10 cellular contexts compared by ENCODE assay signal in the genomic region with DNA sequence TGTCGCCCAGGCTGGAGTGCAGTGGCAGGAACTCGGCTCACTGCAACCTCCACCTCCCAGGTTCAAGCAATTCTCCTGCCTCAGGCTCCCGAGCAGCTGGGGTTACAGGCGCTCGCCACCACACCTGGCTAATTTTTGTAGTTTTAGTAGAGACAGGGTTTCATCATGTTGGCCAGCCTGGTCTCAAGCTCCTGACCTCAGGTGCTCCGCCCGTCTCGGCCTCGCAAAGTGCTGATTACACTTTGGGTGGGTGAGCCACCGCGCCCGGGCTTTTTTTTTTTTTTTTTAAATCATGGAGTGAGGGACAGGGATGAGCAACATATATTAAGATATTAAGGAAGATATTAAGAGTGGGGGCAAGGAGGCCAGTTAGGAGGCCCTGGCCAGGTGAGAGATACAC. TPM values are rescaled to one million over a fixed set of nuclear protein-coding genes. Genes with fewer than 3 reads are reported as not detected.
DNase-seq lines count a peak whose midpoint lies in the region; ATAC-seq, FAIRE-seq and TF ChIP-seq lines count a peak whose summit lies in the region.
"Not testable (repeated sequence)": the region's sequence is repeated elsewhere in the genome, so short reads cannot be mapped to it uniquely, and the experiment has no call there.
"Had no signal": no experiment of that assay in that cellular context is flagged by ENCODE, and none has a peak within 500 bp of the region (broad histone marks: within the 10 kb centered on the region; RNA-seq: fewer than 3 reads in every experiment).

No MANE protein-coding gene starts in this region.

- H3K9me3 ChIP-seq in KOPT-K1 (ENCODE audit: insufficient read depth, low read length, poor library complexity, severe bottlenecking); H1 (ENCODE audit: insufficient read depth in 2 of 2, low read depth in 1 of 2, low read length in 1 of 2); keratinocyte (ENCODE audit: control insufficient read depth, low read depth, low read length); neuron (ENCODE audit: low read length); testis: not testable (repeated sequence)

- H4K91ac ChIP-seq in H1 (replicated peaks; ENCODE audit: insufficient read length, low read length), result not testable (repeated sequence)

- H3K79me2 ChIP-seq in H1 (ENCODE audit: control insufficient read depth in 1 of 2, insufficient read depth in 2 of 2, low read length in 2 of 2) (peaks cover 0 to 21% of the 10 kb centered on the region in 2 experiments; a peak in 3 of 4 replicates), keratinocyte (ENCODE audit: control insufficient read depth, insufficient read depth, low read length) (peaks cover 39% of the 10 kb centered on the region)

- H4K5ac ChIP-seq in H1 (ENCODE audit: insufficient read length, low read depth, low read length), result not testable (repeated sequence)

- DNase-seq in DMS53 (lab: John Stamatoyannopoulos, UW), result peak; percentile 39
- DNase-seq in activated naive CD4-positive, alpha-beta T cell treated with anti-CD3 and anti-CD28 coated beads, Interleukin-2, amount 50 U/mL, for 72 hours (ENCODE audit: low spot score in 2 of 2); H1 (ENCODE audit: low read depth in 1 of 2, low spot score in 2 of 2); keratinocyte (ENCODE audit: low read depth, low spot score); testis: not testable (repeated sequence)

- not testable (repeated sequence) for H2AK5ac ChIP-seq in H1 (ENCODE audit: low read depth, low read length)

- H3K4ac ChIP-seq in H1 (replicated peaks; ENCODE audit: insufficient read length, low read depth, low read length), result not testable (repeated sequence)

- peak overlapping the region; percentile 96 for H3K4me3 Mint-ChIP-seq in T-helper 1 cell treated with Interleukin-12 subunit alpha and Interleukin-12 subunit beta and Interleukin-4 antibody, amounts not matched to agents 30 μg/mL and 1 μg/mL, for 36 hours

- not testable (repeated sequence) for TF ChIP-seq POLR2A in H1 (IDR thresholded peaks at IDR 0.05; ENCODE audit: control extremely low read depth in 1 of 2, low read depth in 2 of 2, low read length in 2 of 2); testis (IDR thresholded peaks at IDR 0.05)

- H3K4me3 ChIP-seq in H1 (ENCODE audit: extremely low read depth in 1 of 4, insufficient read depth in 2 of 4, low read depth in 3 of 4, low read length in 4 of 4) (peak overlapping the region; percentile 82 to 87 (median 84); a peak in 7 of 8 replicates), keratinocyte (ENCODE audit: control insufficient read depth in 2 of 3, extremely low read depth in 1 of 3, insufficient read depth in 2 of 3, low read depth in 1 of 3, low read length in 3 of 3) (peak overlapping the region; percentile 46 to 87 (median 78)), neuron (ENCODE audit: low read length) (peak overlapping the region; percentile 75), testis (peak overlapping the region; percentile 61 to 89)

- H2BK120ac ChIP-seq in H1 (replicated peaks; ENCODE audit: low read depth, low read length), result not testable (repeated sequence)

- intact Hi-C loops in testis (cut with DNase I; ENCODE audit: low total_unique reads), result not testable (repeated sequence)

- not testable (repeated sequence) for H3K9me3 Mint-ChIP-seq in T-helper 1 cell treated with Interleukin-12 subunit alpha and Interleukin-12 subunit beta and Interleukin-4 antibody, amounts not matched to agents 30 μg/mL and 1 μg/mL, for 36 hours; activated naive CD4-positive, alpha-beta T cell treated with anti-CD3 and anti-CD28 coated beads, Interleukin-2, amount 50 U/mL, for 72 hours

- H3K36me3 ChIP-seq in KOPT-K1 (ENCODE audit: insufficient read depth, low read length) (peaks cover 25% of the 10 kb centered on the region), H1 (ENCODE audit: control insufficient read depth in 2 of 4, insufficient read depth in 4 of 4, low read length in 3 of 4) (peaks cover 5 to 17% (median 12%) of the 10 kb centered on the region in 4 experiments; a peak in 7 of 8 replicates), keratinocyte (ENCODE audit: control insufficient read depth in 2 of 2, extremely low read depth in 1 of 2, insufficient read depth in 2 of 2, low read length in 2 of 2) (peaks cover 2 to 11% of the 10 kb centered on the region in 2 experiments), neuron (ENCODE audit: insufficient read depth, low read length) (peaks cover 13% of the 10 kb centered on the region)
- H3K36me3 ChIP-seq in testis (ENCODE audit: low read depth, missing control alignments), result not testable (repeated sequence)

- dilution Hi-C loops in keratinocyte (cut with MboI; ENCODE audit: extremely low pct_ligation_motif_present, low sequenced_read_pairs), result not testable (repeated sequence)

- H3K14ac ChIP-seq in H1 (ENCODE audit: insufficient read length), result not testable (repeated sequence)

- POLR2A ChIA-PET in H1 (lab: Charles Lee; ENCODE audit: partially characterized antibody), result interaction anchor here (0.6 to 9.0 kb wide), 10 partner anchors 18 to 696 kb away, joined by 3 to 96 read pairs (median 4); a partner anchor contains a TSS

- FAIRE-seq in H1 (lab: Jason Lieb, UNC); keratinocyte (lab: Jason Lieb, UNC): not testable (repeated sequence)

- H3K23ac ChIP-seq in H1 (ENCODE audit: insufficient read length), result not testable (repeated sequence)

- not testable (repeated sequence) for H2AFZ ChIP-seq in H1 (ENCODE audit: low read length); keratinocyte (ENCODE audit: control insufficient read depth, low read length); neuron (ENCODE audit: low read depth, low read length)

- H3K36me3 Mint-ChIP-seq in T-helper 1 cell treated with Interleukin-12 subunit alpha and Interleukin-12 subunit beta and Interleukin-4 antibody, amounts not matched to agents 30 μg/mL and 1 μg/mL, for 36 hours (ENCODE audit: low read depth), result peaks cover 16% of the 10 kb centered on the region
- H3K36me3 Mint-ChIP-seq in activated naive CD4-positive, alpha-beta T cell treated with anti-CD3 and anti-CD28 coated beads, Interleukin-2, amount 50 U/mL, for 72 hours, result peaks cover 11 to 24% of the 10 kb centered on the region in 2 donors

- not testable (repeated sequence) for TF ChIP-seq RAD21 in H1 (IDR thresholded peaks at IDR 0.05 in 1 of 2, conservative IDR thresholded peaks at IDR 0.05 in 1 of 2; ENCODE audit: low read depth in 2 of 2, low read length in 2 of 2)

- not testable (repeated sequence) for H3K56ac ChIP-seq in H1 (replicated peaks; ENCODE audit: insufficient read length, low read depth, low read length)

- not testable (repeated sequence) for H2BK15ac ChIP-seq in H1 (ENCODE audit: low read length)

- H3K4me1 Mint-ChIP-seq in T-helper 1 cell treated with Interleukin-12 subunit alpha and Interleukin-12 subunit beta and Interleukin-4 antibody, amounts not matched to agents 30 μg/mL and 1 μg/mL, for 36 hours (ENCODE audit: low read depth), result peaks cover 47% of the 10 kb centered on the region

- peak overlapping the region; percentile 91 to 99 for H3K4me2 ChIP-seq in H1 (ENCODE audit: insufficient read depth in 1 of 2, low read depth in 2 of 2, low read length in 2 of 2)
- H3K4me2 ChIP-seq in keratinocyte (ENCODE audit: control insufficient read depth, extremely low read depth, insufficient read depth, low read depth, low read length), result peak overlapping the region; percentile 90

- H3K9ac ChIP-seq in H1 (replicated peaks in 1 of 4; ENCODE audit: extremely low read depth in 1 of 4, low read depth in 3 of 4, low read length in 3 of 4), result peak overlapping the region in 2 of 4 experiments; percentile 77 to 95; a peak in 4 of 7 replicates
- H3K9ac ChIP-seq in keratinocyte (ENCODE audit: control insufficient read depth, extremely low read depth, insufficient read depth, low read length), result peak overlapping the region; percentile 55

- not testable (repeated sequence) for H4K8ac ChIP-seq in H1 (ENCODE audit: extremely low read depth, insufficient read depth, low read length)

- not testable (repeated sequence) for H2BK5ac ChIP-seq in H1 (ENCODE audit: low read depth, low read length)

- H3K27me3 Mint-ChIP-seq in T-helper 1 cell treated with Interleukin-12 subunit alpha and Interleukin-12 subunit beta and Interleukin-4 antibody, amounts not matched to agents 30 μg/mL and 1 μg/mL, for 36 hours (ENCODE audit: low read depth), result not testable (repeated sequence)

- not testable (repeated sequence) for H3K9me1 ChIP-seq in keratinocyte (ENCODE audit: control insufficient read depth, extremely low read depth, insufficient read depth, low read length)

- CTCF ChIA-PET in H1 (lab: Charles Lee; ENCODE audit: partially characterized antibody), result interaction anchor here (1.0 to 1.7 kb wide), 2 partner anchors 10 to 252 kb away, joined by 3 to 4 read pairs; no protein-coding TSS in a partner anchor

- H4K20me1 ChIP-seq in H1 (replicated peaks in 1 of 2; ENCODE audit: control insufficient read depth in 1 of 2, insufficient read depth in 2 of 2, low read length in 2 of 2); keratinocyte (ENCODE audit: control insufficient read depth, extremely low read depth, insufficient read depth, low read length): not testable (repeated sequence)

- H3K4me1 ChIP-seq in H1 (replicated peaks in 1 of 4; ENCODE audit: control insufficient read depth in 3 of 4, insufficient read depth in 4 of 4, low read length in 3 of 4), result peaks cover 0 to 11% (median 4%) of the 10 kb centered on the region in 4 experiments; a peak in 6 of 7 replicates
- H3K4me1 ChIP-seq in keratinocyte (ENCODE audit: control insufficient read depth, extremely low read depth, insufficient read depth, low read length), result peaks cover 14% of the 10 kb centered on the region
- peaks cover 29% of the 10 kb centered on the region for H3K4me1 ChIP-seq in neuron (ENCODE audit: insufficient read depth, low read length)
- H3K4me1 ChIP-seq in testis, result peaks cover 17% of the 10 kb centered on the region

- TF ChIP-seq CTCF in H1 (IDR thresholded peaks at IDR 0.05; ENCODE audit: control extremely low read depth in 1 of 3, insufficient read depth in 1 of 3, low read depth in 1 of 3, low read length in 3 of 3); keratinocyte (optimal IDR thresholded peaks at IDR 0.05 in 1 of 3, IDR thresholded peaks at IDR 0.05 in 1 of 3, conservative IDR thresholded peaks at IDR 0.05 in 1 of 3; ENCODE audit: extremely low read depth in 1 of 3, insufficient read depth in 2 of 3, low read length in 3 of 3); testis (IDR thresholded peaks at IDR 0.05): not testable (repeated sequence)

- H3K18ac ChIP-seq in H1 (ENCODE audit: extremely low read depth, low read length), result not testable (repeated sequence)

- not testable (repeated sequence) for ATAC-seq in activated naive CD4-positive, alpha-beta T cell treated with anti-CD3 and anti-CD28 coated beads, Interleukin-2, amount 50 U/mL, for 72 hours

- peak overlapping the region; percentile 99 for H3K27ac Mint-ChIP-seq in T-helper 1 cell treated with Interleukin-12 subunit alpha and Interleukin-12 subunit beta and Interleukin-4 antibody, amounts not matched to agents 30 μg/mL and 1 μg/mL, for 36 hours
- peak overlapping the region; percentile 93 to 99 for H3K27ac Mint-ChIP-seq in activated naive CD4-positive, alpha-beta T cell treated with anti-CD3 and anti-CD28 coated beads, Interleukin-2, amount 50 U/mL, for 72 hours

- H3K23me2 ChIP-seq in H1 (ENCODE audit: low read depth, low read length), result peaks cover 16% of the 10 kb centered on the region

- WGBS in H1 (ENCODE audit: extremely low coverage in 1 of 2, insufficient coverage in 1 of 2, insufficient read length in 1 of 2, insufficient replicate concordance in 2 of 2, low coverage in 1 of 2, low lambda C conversion rate in 2 of 2, missing lambda C conversion rate in 1 of 2), 2 experiments, result 96% methylated on average over 7 of the region's 12 CpGs; no CpG with 5 or more reads in 1 of the 2 experiments
- WGBS in testis, 2 donors, result 67 to 77% methylated on average over 12 of the region's 12 CpGs

- not testable (repeated sequence) for H3K79me1 ChIP-seq in H1 (ENCODE audit: low read depth, low read length)

- not testable (repeated sequence) for H2BK12ac ChIP-seq in H1 (ENCODE audit: low read depth, low read length)

- peak overlapping the region; percentile 76 for H3K27ac ChIP-seq in KOPT-K1 (ENCODE audit: low read depth, low read length, poor library complexity, severe bottlenecking)
- H3K27ac ChIP-seq in H1 (ENCODE audit: low read depth, low read length); keratinocyte (ENCODE audit: control insufficient read depth, insufficient read depth, low read length); testis: not testable (repeated sequence)

- not testable (repeated sequence) for TF ChIP-seq EP300 in H1 (IDR thresholded peaks at IDR 0.05; ENCODE audit: borderline replicate concordance in 1 of 2, low read depth in 2 of 2, low read length in 2 of 2)

- H3K27me3 ChIP-seq in H1 (replicated peaks in 1 of 4; ENCODE audit: control insufficient read depth in 3 of 4, extremely low read depth in 1 of 4, insufficient read depth in 3 of 4, low read length in 3 of 4); keratinocyte (ENCODE audit: control insufficient read depth, extremely low read depth, insufficient read depth, low read length); neuron (ENCODE audit: insufficient read depth, low read length); testis: not testable (repeated sequence)

- not testable (repeated sequence) for H2BK20ac ChIP-seq in H1 (ENCODE audit: low read length)

RNA-seq across cellular contexts. Expression of a gene that starts 1.2 kb away (rescaled TPM):
- 10 to 100 TPM; 30.3 to 44.8 TPM for total RNA-seq in activated naive CD4-positive, alpha-beta T cell treated with anti-CD3 and anti-CD28 coated beads, Interleukin-2, amount 50 U/mL, for 72 hours
- total RNA-seq in H1 (2021; fragmentation: NEBNext Ultra II Directional; extraction: Animal tissue kit (Norgen Biotek cat#: 25700)), result 63.9 and 67.7 TPM in 2 replicates
- polyA plus RNA-seq in H1 (2011; rRNA removed) (14.3 and 14.6 TPM in 2 replicates), keratinocyte (29.2 to 61.8 TPM (median 51.9 TPM) in 3 replicates), testis (ENCODE audit: insufficient read depth, low read depth, low replicate concordance) (58.5 TPM)
- 31.5 TPM for polyA plus RNA-seq in H1 (2011; cell fraction: cytosol; rRNA removed)
- polyA plus RNA-seq in H1 (2011; cell fraction: nucleus; rRNA removed), result 10.7 TPM
- polyA plus RNA-seq in H1 (2012, experiment 1 of 2), result 49.6 to 72.3 TPM (median 56.3 TPM) in 4 replicates
- 20.4 TPM for polyA plus RNA-seq in H1 (2012, experiment 2 of 2)
- polyA plus RNA-seq in H1 (2013, experiment 1 of 2), result 96.2 TPM
- polyA plus RNA-seq in H1 (2013, experiment 2 of 2), result 134 TPM
- 8.2 and 8.8 TPM in 2 replicates for polyA minus RNA-seq in H1 (2011; rRNA and poly(A)+ RNA removed)
- polyA minus RNA-seq in H1 (2011; cell fraction: cytosol; rRNA and poly(A)+ RNA removed), result 20.0 TPM
- 19.1 TPM for polyA minus RNA-seq in H1 (2011; cell fraction: nucleus; rRNA and poly(A)+ RNA removed)
- polyA plus RNA-seq in keratinocyte (2011; ENCODE audit: low read depth), result 120 TPM
- 22.2 and 25.9 TPM in 2 replicates for polyA plus RNA-seq in keratinocyte (2011; cell fraction: cytosol; rRNA removed)
- polyA plus RNA-seq in keratinocyte (2011; cell fraction: nucleus; rRNA removed), result 54.9 and 91.4 TPM in 2 replicates
- polyA plus RNA-seq in keratinocyte (2012; ENCODE audit: low replicate concordance), result 44.9 and 73.0 TPM in 2 replicates
- polyA minus RNA-seq in keratinocyte, result 6.5 to 19.7 TPM (median 9.0 TPM) in 3 replicates
- polyA minus RNA-seq in keratinocyte (2011; cell fraction: cytosol; rRNA and poly(A)+ RNA removed), result 13.0 TPM
- 19.3 and 31.4 TPM in 2 replicates for polyA minus RNA-seq in keratinocyte (2011; cell fraction: nucleus; rRNA and poly(A)+ RNA removed)
- 10 to 100 TPM; 39.3 to 60.2 TPM for total RNA-seq in testis

RNA-seq across cellular contexts. Expression of a gene that starts 2.2 kb away (rescaled TPM):
- total RNA-seq in activated naive CD4-positive, alpha-beta T cell treated with anti-CD3 and anti-CD28 coated beads, Interleukin-2, amount 50 U/mL, for 72 hours, result 10 to 100 TPM; 10.0 to 14.8 TPM
- total RNA-seq in H1 (2021; fragmentation: NEBNext Ultra II Directional; extraction: Animal tissue kit (Norgen Biotek cat#: 25700)), result 13.4 and 13.9 TPM in 2 replicates
- 8.4 and 11.3 TPM in 2 replicates for polyA plus RNA-seq in H1 (2011; rRNA removed)
- 9.3 TPM for polyA plus RNA-seq in H1 (2011; cell fraction: cytosol; rRNA removed)
- polyA plus RNA-seq in H1 (2011; cell fraction: nucleus; rRNA removed), result 6.9 TPM
- polyA plus RNA-seq in H1 (2012, experiment 1 of 2), result 7.8 to 11.2 TPM (median 8.2 TPM) in 4 replicates
- 2.6 TPM for polyA plus RNA-seq in H1 (2012, experiment 2 of 2)
- 6.9 TPM for polyA plus RNA-seq in H1 (2013, experiment 1 of 2)
- 7.8 TPM for polyA plus RNA-seq in H1 (2013, experiment 2 of 2)
- 20.2 and 20.6 TPM in 2 replicates for polyA minus RNA-seq in H1 (2011; rRNA and poly(A)+ RNA removed)
- polyA minus RNA-seq in H1 (2011; cell fraction: cytosol; rRNA and poly(A)+ RNA removed), result 6.9 TPM
- 10.5 TPM for polyA minus RNA-seq in H1 (2011; cell fraction: nucleus; rRNA and poly(A)+ RNA removed)
- polyA plus RNA-seq in keratinocyte, result 14.2 to 15.8 TPM (median 15.0 TPM) in 3 replicates
- 8.8 TPM for polyA plus RNA-seq in keratinocyte (2011; ENCODE audit: low read depth)
- polyA plus RNA-seq in keratinocyte (2011; cell fraction: cytosol; rRNA removed), result 9.0 and 15.3 TPM in 2 replicates
- 15.9 and 17.3 TPM in 2 replicates for polyA plus RNA-seq in keratinocyte (2011; cell fraction: nucleus; rRNA removed)
- 8.3 TPM in 2 replicates for polyA plus RNA-seq in keratinocyte (2012; ENCODE audit: low replicate concordance)
- polyA minus RNA-seq in keratinocyte, result 7.0 to 24.6 TPM (median 18.3 TPM) in 3 replicates
- 10.9 TPM for polyA minus RNA-seq in keratinocyte (2011; cell fraction: cytosol; rRNA and poly(A)+ RNA removed)
- polyA minus RNA-seq in keratinocyte (2011; cell fraction: nucleus; rRNA and poly(A)+ RNA removed), result 9.7 and 16.9 TPM in 2 replicates
- 10 to 100 TPM; 33.1 to 35.0 TPM for total RNA-seq in testis
- polyA plus RNA-seq in testis (ENCODE audit: insufficient read depth, low read depth, low replicate concordance), result 43.4 TPM

RNA-seq across cellular contexts. Expression of a gene that starts 25.2 kb away (rescaled TPM):
- total RNA-seq in activated naive CD4-positive, alpha-beta T cell treated with anti-CD3 and anti-CD28 coated beads, Interleukin-2, amount 50 U/mL, for 72 hours, result 1 to 10 TPM; 3.1 to 3.9 TPM
- total RNA-seq in H1 (2021; fragmentation: NEBNext Ultra II Directional; extraction: Animal tissue kit (Norgen Biotek cat#: 25700)), result 0.90 and 1.8 TPM in 2 replicates
- 1.3 and 1.5 TPM in 2 replicates for polyA plus RNA-seq in H1 (2011; rRNA removed)
- 1.6 TPM for polyA plus RNA-seq in H1 (2011; cell fraction: cytosol; rRNA removed)
- 4.5 TPM for polyA plus RNA-seq in H1 (2011; cell fraction: nucleus; rRNA removed)
- 1.3 to 2.0 TPM (median 1.7 TPM) in 4 replicates for polyA plus RNA-seq in H1 (2012, experiment 1 of 2)
- not detected for polyA plus RNA-seq in H1 (2012, experiment 2 of 2)
- 0.93 TPM for polyA plus RNA-seq in H1 (2013, experiment 1 of 2)
- 0.74 TPM for polyA plus RNA-seq in H1 (2013, experiment 2 of 2)
- 0.44 and 1.0 TPM in 2 replicates for polyA minus RNA-seq in H1 (2011; rRNA and poly(A)+ RNA removed)
- polyA minus RNA-seq in H1 (2011; cell fraction: cytosol; rRNA and poly(A)+ RNA removed), result not detected
- polyA minus RNA-seq in H1 (2011; cell fraction: nucleus; rRNA and poly(A)+ RNA removed), result 5.2 TPM
- 1.1 to 5.2 TPM (median 3.4 TPM) in 3 replicates for polyA plus RNA-seq in keratinocyte
- 0.86 TPM for polyA plus RNA-seq in keratinocyte (2011; ENCODE audit: low read depth)
- 0.12 and 0.18 TPM in 2 replicates for polyA plus RNA-seq in keratinocyte (2011; cell fraction: cytosol; rRNA removed)
- 11.1 and 12.5 TPM in 2 replicates for polyA plus RNA-seq in keratinocyte (2011; cell fraction: nucleus; rRNA removed)
- 1.2 and 3.3 TPM in 2 replicates for polyA plus RNA-seq in keratinocyte (2012; ENCODE audit: low replicate concordance)
- polyA minus RNA-seq in keratinocyte, result 1.5 to 3.6 TPM in 2 of 3 replicates, not detected in the other
- not detected for polyA minus RNA-seq in keratinocyte (2011; cell fraction: cytosol; rRNA and poly(A)+ RNA removed)
- 4.0 and 4.2 TPM in 2 replicates for polyA minus RNA-seq in keratinocyte (2011; cell fraction: nucleus; rRNA and poly(A)+ RNA removed)
- total RNA-seq in testis, result 1 to 10 TPM; 6.1 to 8.6 TPM
- 6.3 TPM for polyA plus RNA-seq in testis (ENCODE audit: insufficient read depth, low read depth, low replicate concordance)

RNA-seq across cellular contexts. Expression of a gene that starts 43.5 kb away (rescaled TPM):
- under 1 TPM in 1 of 2 donors, not detected in 1; 0.25 TPM for total RNA-seq in activated naive CD4-positive, alpha-beta T cell treated with anti-CD3 and anti-CD28 coated beads, Interleukin-2, amount 50 U/mL, for 72 hours
- 0.78 and 1.1 TPM in 2 replicates for total RNA-seq in H1 (2021; fragmentation: NEBNext Ultra II Directional; extraction: Animal tissue kit (Norgen Biotek cat#: 25700))
- polyA plus RNA-seq in H1 (2011; rRNA removed) (0.68 and 0.86 TPM in 2 replicates), keratinocyte (0.42 to 0.73 TPM (median 0.59 TPM) in 3 replicates), testis (ENCODE audit: insufficient read depth, low read depth, low replicate concordance) (1.5 TPM)
- polyA plus RNA-seq in H1 (2011; cell fraction: cytosol; rRNA removed), result 2.4 TPM
- polyA plus RNA-seq in H1 (2011; cell fraction: nucleus; rRNA removed), result 0.47 TPM
- 0.46 to 1.1 TPM (median 0.57 TPM) in 4 replicates for polyA plus RNA-seq in H1 (2012, experiment 1 of 2)
- 0.46 TPM for polyA plus RNA-seq in H1 (2012, experiment 2 of 2)
- 0.69 TPM for polyA plus RNA-seq in H1 (2013, experiment 1 of 2)
- polyA plus RNA-seq in H1 (2013, experiment 2 of 2), result 0.61 TPM
- 0.46 TPM in 1 of 2 replicates, not detected in the other for polyA minus RNA-seq in H1 (2011; rRNA and poly(A)+ RNA removed)
- polyA minus RNA-seq in H1 (2011; cell fraction: cytosol; rRNA and poly(A)+ RNA removed), result 0.66 TPM
- 0.50 TPM for polyA minus RNA-seq in H1 (2011; cell fraction: nucleus; rRNA and poly(A)+ RNA removed)
- 1.2 TPM for polyA plus RNA-seq in keratinocyte (2011; ENCODE audit: low read depth)
- 0.51 and 0.88 TPM in 2 replicates for polyA plus RNA-seq in keratinocyte (2011; cell fraction: cytosol; rRNA removed)
- polyA plus RNA-seq in keratinocyte (2011; cell fraction: nucleus; rRNA removed), result 0.29 and 0.59 TPM in 2 replicates
- polyA plus RNA-seq in keratinocyte (2012; ENCODE audit: low replicate concordance), result 0.50 and 0.95 TPM in 2 replicates
- polyA minus RNA-seq in keratinocyte, result 0.42 to 3.3 TPM (median 0.63 TPM) in 3 replicates
- polyA minus RNA-seq in keratinocyte (2011; cell fraction: cytosol; rRNA and poly(A)+ RNA removed), result not detected
- 0.32 TPM in 1 of 2 replicates, not detected in the other for polyA minus RNA-seq in keratinocyte (2011; cell fraction: nucleus; rRNA and poly(A)+ RNA removed)
- total RNA-seq in testis, result 1 to 10 TPM in 1 of 2 donors, under 1 TPM in 1; 0.81 to 1.6 TPM
- total RNA-seq: dermis microvascular lymphatic vessel endothelial cell; T-helper 2 cell treated with Interferon-gamma antibody and Interleukin-4, amounts not matched to agents 100 ng/mL and 5 ng/mL, for 36 hours had no signal
